In genomic region chr11:6387811-6388599, GRCh38 we compare ENCODE assay signal across 11 cellular contexts. TPM values are rescaled to one million over a fixed set of nuclear protein-coding genes. Genes with fewer than 3 reads are reported as not detected.
A peak's percentile ranks its signal among the peaks of the same experiment; 100 is the strongest.
DNase-seq lines count a peak whose midpoint lies in the region; ATAC-seq and TF ChIP-seq lines count a peak whose summit lies in the region.
"Had no signal": no experiment of that assay in that cellular context is flagged by ENCODE, and none has a peak within 500 bp of the region (broad histone marks: within the 10 kb centered on the region; RNA-seq: fewer than 3 reads in every experiment).

No MANE protein-coding gene starts in this region.

- no peak for TF ChIP-seq POLR2A in esophagus muscularis mucosa (IDR thresholded peaks at IDR 0.05; ENCODE audit: low read depth)

- no peaks in the 10 kb centered on the region for H3K9me3 ChIP-seq in MG63
- H3K9me3 ChIP-seq in esophagus muscularis mucosa, result no peaks in the 10 kb centered on the region
- no peaks in the 10 kb centered on the region for H3K9me3 ChIP-seq in mucosa of stomach (ENCODE audit: control insufficient read depth, low read length)
- H3K9me3 ChIP-seq: heart left ventricle had no signal

- TF ChIP-seq CTCF in esophagus muscularis mucosa (IDR thresholded peaks at IDR 0.05), result no peak

- H3K27me3 ChIP-seq in ACC112 (ENCODE audit: insufficient read depth, low read length) (no peaks in the 10 kb centered on the region), MG63 (no peaks in the 10 kb centered on the region), esophagus muscularis mucosa (no peaks in the 10 kb centered on the region), mucosa of stomach (ENCODE audit: control insufficient read depth, insufficient read depth, low read length) (no peaks in the 10 kb centered on the region)
- H3K27me3 ChIP-seq: heart left ventricle had no signal

- no peak for TF ChIP-seq EP300 in esophagus muscularis mucosa (IDR thresholded peaks at IDR 0.05)

- H3K4me3 ChIP-seq in ACC112 (ENCODE audit: low read depth, low read length), result peak overlapping the region; percentile 53
- H3K4me3 ChIP-seq in MG63, result no peak overlapping the region
- H3K4me3 ChIP-seq in esophagus muscularis mucosa, result no peak overlapping the region
- no peak overlapping the region for H3K4me3 ChIP-seq in mucosa of stomach (ENCODE audit: low read length)
- H3K4me3 ChIP-seq: heart left ventricle had no signal

- H3K79me2 ChIP-seq in ACC112 (ENCODE audit: control insufficient read depth, insufficient read depth, low read length, unreplicated experiment), result peaks cover 12% of the 10 kb centered on the region

- DNase-seq in MG63, result peak; percentile 35
- DNase-seq in esophagus muscularis mucosa (ENCODE audit: extremely low spot score), result no peak
- DNase-seq: activated naive CD4-positive, alpha-beta T cell treated with anti-CD3 and anti-CD28 coated beads, Interleukin-2, amount 10 ng/mL, durations not matched to agents 7 days and 5 days; heart left ventricle; WERI-Rb-1 had no signal

- H3K9ac ChIP-seq in mucosa of stomach (ENCODE audit: low read length), result peak overlapping the region; percentile 25

- H2AFZ ChIP-seq in ACC112 (ENCODE audit: low read length, unreplicated experiment), result peak overlapping the region; percentile 96

- peak overlapping the region; percentile 86 for H3K27ac ChIP-seq in ACC112 (ENCODE audit: low read depth, low read length)
- H3K27ac ChIP-seq in esophagus muscularis mucosa (replicated peaks in 1 of 4), result peak overlapping the region; percentile 87 to 95 (median 90)
- H3K27ac ChIP-seq: WERI-Rb-1 had no signal

- intact Hi-C loops in esophagus muscularis mucosa (cut with DNase I), result loop anchor here (5.0 kb wide), 1 partner anchor 34 kb away; no protein-coding TSS in a partner anchor

- 66% methylated on average over 12 of the region's 12 CpGs for WGBS in esophagus muscularis mucosa

- H3K36me3 ChIP-seq in ACC112 (ENCODE audit: insufficient read depth, low read length) (no peaks in the 10 kb centered on the region), MG63 (no peaks in the 10 kb centered on the region), esophagus muscularis mucosa (peaks cover 0 to 8% (median 5%) of the 10 kb centered on the region in 4 donors), mucosa of stomach (ENCODE audit: control insufficient read depth, insufficient read depth, low read length) (no peaks in the 10 kb centered on the region)
- H3K36me3 ChIP-seq: WERI-Rb-1 had no signal

- ATAC-seq in GM21529 (IDR thresholded peaks at IDR 0.05; ENCODE audit: unreplicated experiment) (no peak), HG02840 (IDR thresholded peaks at IDR 0.05; ENCODE audit: low FRiP score, unreplicated experiment) (no peak), GM19023 (IDR thresholded peaks at IDR 0.05; ENCODE audit: unreplicated experiment) (no peak), HG02884 (IDR thresholded peaks at IDR 0.05; ENCODE audit: unreplicated experiment) (no peak)
- ATAC-seq: heart left ventricle had no signal

- H3K4me1 ChIP-seq in ACC112 (ENCODE audit: control insufficient read depth, insufficient read depth, low read length, unreplicated experiment) (peaks cover 31% of the 10 kb centered on the region), esophagus muscularis mucosa (peaks cover 12 to 36% (median 31%) of the 10 kb centered on the region in 4 donors), mucosa of stomach (ENCODE audit: control insufficient read depth, insufficient read depth, low read length) (peaks cover 35% of the 10 kb centered on the region)

RNA-seq across cellular contexts. Expression of gene SMPD1, which starts 2.3 kb away (rescaled TPM):
- total RNA-seq in MG63 (2014; rRNA removed; shearing (Covaris generic); ENCODE audit: low replicate concordance), result 13.1 and 17.7 TPM in 2 replicates
- 10 to 100 TPM; 28.2 to 37.9 (median 30.8) TPM for total RNA-seq in esophagus muscularis mucosa

RNA-seq across cellular contexts. Expression of gene APBB1, which starts 30.9 kb away (rescaled TPM):
- total RNA-seq in MG63 (2014; rRNA removed; shearing (Covaris generic); ENCODE audit: low replicate concordance), result 7.2 and 21.1 TPM in 2 replicates
- 100 to 1,000 TPM in 2 of 4 donors, 10 to 100 TPM in 2; 63.1 to 166 (median 109) TPM for total RNA-seq in esophagus muscularis mucosa

RNA-seq across cellular contexts. Expression of gene HPX, which starts 52.8 kb away (rescaled TPM):
- 0.20 TPM in 1 of 2 replicates, not detected in the other for total RNA-seq in MG63 (2014; rRNA removed; shearing (Covaris generic); ENCODE audit: low replicate concordance)
- 1 to 10 TPM in 1 of 4 donors, under 1 TPM in 3; 0.50 to 1.2 (median 0.69) TPM for total RNA-seq in esophagus muscularis mucosa
